In genomic region chr20:47356526-47357295, GRCh38 we compare ENCODE assay signal across 1 cellular context.
TF ChIP-seq lines count a peak whose summit lies in the region.

TSS of gene ZMYND8 (minus strand) at chr20:47356699. CDS start at chr20:47356670, 29 bp downstream.

TF ChIP-seq in HepG2, 621 proteins besides CTCF, POLR2A, EP300 and RAD21 (continued from another document and continues in another):
- TF ChIP-seq SNAPC2 (CRISPR knock-in tag; IDR thresholded peaks at IDR 0.05) (peak; percentile 67; the same call in 1 of the 2 replicates), ZNF235 (CRISPR knock-in tag; IDR thresholded peaks at IDR 0.05; ENCODE audit: borderline replicate concordance) (peak; percentile 75; the same call in 1 of the 2 replicates), ZNF768 (CRISPR knock-in tag; IDR thresholded peaks at IDR 0.05) (no peak; the same call in 1 of the 2 replicates), ZBTB44 (CRISPR knock-in tag; IDR thresholded peaks at IDR 0.05) (0 out of 2 replicates have a peak, but pooled peaks have one; percentile 67), ZNF780A (CRISPR knock-in tag; IDR thresholded peaks at IDR 0.05) (no peak), ZNF616 (CRISPR knock-in tag; IDR thresholded peaks at IDR 0.05; ENCODE audit: low read depth) (no peak), ELF1 (CRISPR knock-in tag; IDR thresholded peaks at IDR 0.05) (peak; percentile 77), ZNF230 (CRISPR knock-in tag; IDR thresholded peaks at IDR 0.05) (no peak), NR2F6 (IDR thresholded peaks at IDR 0.05) (no peak), NR2F6 (CRISPR knock-in tag; IDR thresholded peaks at IDR 0.05) (no peak), ZNF564 (CRISPR knock-in tag; IDR thresholded peaks at IDR 0.05) (no peak), CBFB (CRISPR knock-in tag; IDR thresholded peaks at IDR 0.05) (no peak), SP5 (CRISPR knock-in tag; IDR thresholded peaks at IDR 0.05; ENCODE audit: borderline replicate concordance, low read depth) (0 out of 2 replicates have a peak, but pooled peaks have one; percentile 19), ZNF20 (CRISPR knock-in tag; IDR thresholded peaks at IDR 0.05) (peak; percentile 66; the same call in 1 of the 2 replicates), ARID4A (CRISPR knock-in tag; IDR thresholded peaks at IDR 0.05; ENCODE audit: borderline replicate concordance) (peak; percentile 26), ZNF326 (CRISPR knock-in tag; IDR thresholded peaks at IDR 0.05; ENCODE audit: borderline replicate concordance) (no peak), POLR2AphosphoS2 (IDR thresholded peaks at IDR 0.05; ENCODE audit: low read depth, low read length) (no peak; the same call in 1 of the 2 replicates), ZBTB20 (CRISPR knock-in tag; IDR thresholded peaks at IDR 0.05; ENCODE audit: borderline replicate concordance, low read depth) (peak; percentile 74; the same call in 1 of the 2 replicates), NR2F2 (IDR thresholded peaks at IDR 0.05; ENCODE audit: borderline replicate concordance, low read depth) (no peak), ZNF207 (IDR thresholded peaks at IDR 0.05; ENCODE audit: borderline replicate concordance) (no peak), NR2F1 (CRISPR knock-in tag; IDR thresholded peaks at IDR 0.05) (peak in 1 of 2 experiments; percentile 34; a peak in 1 of 4 replicates), SP4 (CRISPR knock-in tag; IDR thresholded peaks at IDR 0.05) (no peak), NONO (IDR thresholded peaks at IDR 0.05) (no peak), NONO (CRISPR knock-in tag; conservative IDR thresholded peaks at IDR 0.05) (no peak), ZBTB39 (CRISPR knock-in tag; IDR thresholded peaks at IDR 0.05) (no peak), NFRKB (IDR thresholded peaks at IDR 0.05) (peak; percentile 88), FOXM1 (CRISPR knock-in tag; IDR thresholded peaks at IDR 0.05) (no peak), MXI1 (IDR thresholded peaks at IDR 0.05; ENCODE audit: borderline replicate concordance, low read depth, low read length) (peak; percentile 64; the same call in 1 of the 3 replicates), U2AF1 (optimal IDR thresholded peaks at IDR 0.05; ENCODE audit: low read depth, low read length) (no peak), ZNF883 (CRISPR knock-in tag; IDR thresholded peaks at IDR 0.05; ENCODE audit: not compliant biosample characterization) (no peak), NFKBIZ (CRISPR knock-in tag; IDR thresholded peaks at IDR 0.05) (no peak), SAP130 (CRISPR knock-in tag; IDR thresholded peaks at IDR 0.05; ENCODE audit: low read depth) (peak; percentile 83)
- TF ChIP-seq, protein P1, sequence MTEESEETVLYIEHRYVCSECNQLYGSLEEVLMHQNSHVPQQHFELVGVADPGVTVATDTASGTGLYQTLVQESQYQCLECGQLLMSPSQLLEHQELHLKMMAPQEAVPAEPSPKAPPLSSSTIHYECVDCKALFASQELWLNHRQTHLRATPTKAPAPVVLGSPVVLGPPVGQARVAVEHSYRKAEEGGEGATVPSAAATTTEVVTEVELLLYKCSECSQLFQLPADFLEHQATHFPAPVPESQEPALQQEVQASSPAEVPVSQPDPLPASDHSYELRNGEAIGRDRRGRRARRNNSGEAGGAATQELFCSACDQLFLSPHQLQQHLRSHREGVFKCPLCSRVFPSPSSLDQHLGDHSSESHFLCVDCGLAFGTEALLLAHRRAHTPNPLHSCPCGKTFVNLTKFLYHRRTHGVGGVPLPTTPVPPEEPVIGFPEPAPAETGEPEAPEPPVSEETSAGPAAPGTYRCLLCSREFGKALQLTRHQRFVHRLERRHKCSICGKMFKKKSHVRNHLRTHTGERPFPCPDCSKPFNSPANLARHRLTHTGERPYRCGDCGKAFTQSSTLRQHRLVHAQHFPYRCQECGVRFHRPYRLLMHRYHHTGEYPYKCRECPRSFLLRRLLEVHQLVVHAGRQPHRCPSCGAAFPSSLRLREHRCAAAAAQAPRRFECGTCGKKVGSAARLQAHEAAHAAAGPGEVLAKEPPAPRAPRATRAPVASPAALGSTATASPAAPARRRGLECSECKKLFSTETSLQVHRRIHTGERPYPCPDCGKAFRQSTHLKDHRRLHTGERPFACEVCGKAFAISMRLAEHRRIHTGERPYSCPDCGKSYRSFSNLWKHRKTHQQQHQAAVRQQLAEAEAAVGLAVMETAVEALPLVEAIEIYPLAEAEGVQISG (CRISPR knock-in tag; IDR thresholded peaks at IDR 0.05), result peak; percentile 34; the same call in 1 of the 2 replicates
- TF ChIP-seq, protein P2, sequence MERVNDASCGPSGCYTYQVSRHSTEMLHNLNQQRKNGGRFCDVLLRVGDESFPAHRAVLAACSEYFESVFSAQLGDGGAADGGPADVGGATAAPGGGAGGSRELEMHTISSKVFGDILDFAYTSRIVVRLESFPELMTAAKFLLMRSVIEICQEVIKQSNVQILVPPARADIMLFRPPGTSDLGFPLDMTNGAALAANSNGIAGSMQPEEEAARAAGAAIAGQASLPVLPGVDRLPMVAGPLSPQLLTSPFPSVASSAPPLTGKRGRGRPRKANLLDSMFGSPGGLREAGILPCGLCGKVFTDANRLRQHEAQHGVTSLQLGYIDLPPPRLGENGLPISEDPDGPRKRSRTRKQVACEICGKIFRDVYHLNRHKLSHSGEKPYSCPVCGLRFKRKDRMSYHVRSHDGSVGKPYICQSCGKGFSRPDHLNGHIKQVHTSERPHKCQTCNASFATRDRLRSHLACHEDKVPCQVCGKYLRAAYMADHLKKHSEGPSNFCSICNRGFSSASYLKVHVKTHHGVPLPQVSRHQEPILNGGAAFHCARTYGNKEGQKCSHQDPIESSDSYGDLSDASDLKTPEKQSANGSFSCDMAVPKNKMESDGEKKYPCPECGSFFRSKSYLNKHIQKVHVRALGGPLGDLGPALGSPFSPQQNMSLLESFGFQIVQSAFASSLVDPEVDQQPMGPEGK (CRISPR knock-in tag; IDR thresholded peaks at IDR 0.05), result peak; percentile 37; the same call in 1 of the 2 replicates
- TF ChIP-seq, protein P3, sequence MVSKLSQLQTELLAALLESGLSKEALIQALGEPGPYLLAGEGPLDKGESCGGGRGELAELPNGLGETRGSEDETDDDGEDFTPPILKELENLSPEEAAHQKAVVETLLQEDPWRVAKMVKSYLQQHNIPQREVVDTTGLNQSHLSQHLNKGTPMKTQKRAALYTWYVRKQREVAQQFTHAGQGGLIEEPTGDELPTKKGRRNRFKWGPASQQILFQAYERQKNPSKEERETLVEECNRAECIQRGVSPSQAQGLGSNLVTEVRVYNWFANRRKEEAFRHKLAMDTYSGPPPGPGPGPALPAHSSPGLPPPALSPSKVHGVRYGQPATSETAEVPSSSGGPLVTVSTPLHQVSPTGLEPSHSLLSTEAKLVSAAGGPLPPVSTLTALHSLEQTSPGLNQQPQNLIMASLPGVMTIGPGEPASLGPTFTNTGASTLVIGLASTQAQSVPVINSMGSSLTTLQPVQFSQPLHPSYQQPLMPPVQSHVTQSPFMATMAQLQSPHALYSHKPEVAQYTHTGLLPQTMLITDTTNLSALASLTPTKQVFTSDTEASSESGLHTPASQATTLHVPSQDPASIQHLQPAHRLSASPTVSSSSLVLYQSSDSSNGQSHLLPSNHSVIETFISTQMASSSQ (IDR thresholded peaks at IDR 0.05; ENCODE audit: low read depth), result peak; percentile 45; the same call in 1 of the 2 replicates
- TF ChIP-seq, protein P3 (CRISPR knock-in tag; IDR thresholded peaks at IDR 0.05; ENCODE audit: borderline replicate concordance), result no peak
- TF ChIP-seq, protein P4, sequence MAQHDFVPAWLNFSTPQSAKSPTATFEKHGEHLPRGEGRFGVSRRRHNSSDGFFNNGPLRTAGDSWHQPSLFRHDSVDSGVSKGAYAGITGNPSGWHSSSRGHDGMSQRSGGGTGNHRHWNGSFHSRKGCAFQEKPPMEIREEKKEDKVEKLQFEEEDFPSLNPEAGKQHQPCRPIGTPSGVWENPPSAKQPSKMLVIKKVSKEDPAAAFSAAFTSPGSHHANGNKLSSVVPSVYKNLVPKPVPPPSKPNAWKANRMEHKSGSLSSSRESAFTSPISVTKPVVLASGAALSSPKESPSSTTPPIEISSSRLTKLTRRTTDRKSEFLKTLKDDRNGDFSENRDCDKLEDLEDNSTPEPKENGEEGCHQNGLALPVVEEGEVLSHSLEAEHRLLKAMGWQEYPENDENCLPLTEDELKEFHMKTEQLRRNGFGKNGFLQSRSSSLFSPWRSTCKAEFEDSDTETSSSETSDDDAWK (CRISPR knock-in tag; IDR thresholded peaks at IDR 0.05), result no peak
- TF ChIP-seq, protein P5, sequence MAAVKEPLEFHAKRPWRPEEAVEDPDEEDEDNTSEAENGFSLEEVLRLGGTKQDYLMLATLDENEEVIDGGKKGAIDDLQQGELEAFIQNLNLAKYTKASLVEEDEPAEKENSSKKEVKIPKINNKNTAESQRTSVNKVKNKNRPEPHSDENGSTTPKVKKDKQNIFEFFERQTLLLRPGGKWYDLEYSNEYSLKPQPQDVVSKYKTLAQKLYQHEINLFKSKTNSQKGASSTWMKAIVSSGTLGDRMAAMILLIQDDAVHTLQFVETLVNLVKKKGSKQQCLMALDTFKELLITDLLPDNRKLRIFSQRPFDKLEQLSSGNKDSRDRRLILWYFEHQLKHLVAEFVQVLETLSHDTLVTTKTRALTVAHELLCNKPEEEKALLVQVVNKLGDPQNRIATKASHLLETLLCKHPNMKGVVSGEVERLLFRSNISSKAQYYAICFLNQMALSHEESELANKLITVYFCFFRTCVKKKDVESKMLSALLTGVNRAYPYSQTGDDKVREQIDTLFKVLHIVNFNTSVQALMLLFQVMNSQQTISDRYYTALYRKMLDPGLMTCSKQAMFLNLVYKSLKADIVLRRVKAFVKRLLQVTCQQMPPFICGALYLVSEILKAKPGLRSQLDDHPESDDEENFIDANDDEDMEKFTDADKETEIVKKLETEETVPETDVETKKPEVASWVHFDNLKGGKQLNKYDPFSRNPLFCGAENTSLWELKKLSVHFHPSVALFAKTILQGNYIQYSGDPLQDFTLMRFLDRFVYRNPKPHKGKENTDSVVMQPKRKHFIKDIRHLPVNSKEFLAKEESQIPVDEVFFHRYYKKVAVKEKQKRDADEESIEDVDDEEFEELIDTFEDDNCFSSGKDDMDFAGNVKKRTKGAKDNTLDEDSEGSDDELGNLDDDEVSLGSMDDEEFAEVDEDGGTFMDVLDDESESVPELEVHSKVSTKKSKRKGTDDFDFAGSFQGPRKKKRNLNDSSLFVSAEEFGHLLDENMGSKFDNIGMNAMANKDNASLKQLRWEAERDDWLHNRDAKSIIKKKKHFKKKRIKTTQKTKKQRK (IDR thresholded peaks at IDR 0.05; ENCODE audit: low read length), result no peak
